Comparison of ENCODE assay signal across 1 cellular context in genomic region chr16:78199325-78200022, GRCh38.
TF ChIP-seq lines count a peak whose summit lies in the region.

No MANE protein-coding gene starts in this region.

TF ChIP-seq in HepG2, 621 proteins besides CTCF, POLR2A, EP300 and RAD21 (continued from another document):
- TF ChIP-seq, protein P1, sequence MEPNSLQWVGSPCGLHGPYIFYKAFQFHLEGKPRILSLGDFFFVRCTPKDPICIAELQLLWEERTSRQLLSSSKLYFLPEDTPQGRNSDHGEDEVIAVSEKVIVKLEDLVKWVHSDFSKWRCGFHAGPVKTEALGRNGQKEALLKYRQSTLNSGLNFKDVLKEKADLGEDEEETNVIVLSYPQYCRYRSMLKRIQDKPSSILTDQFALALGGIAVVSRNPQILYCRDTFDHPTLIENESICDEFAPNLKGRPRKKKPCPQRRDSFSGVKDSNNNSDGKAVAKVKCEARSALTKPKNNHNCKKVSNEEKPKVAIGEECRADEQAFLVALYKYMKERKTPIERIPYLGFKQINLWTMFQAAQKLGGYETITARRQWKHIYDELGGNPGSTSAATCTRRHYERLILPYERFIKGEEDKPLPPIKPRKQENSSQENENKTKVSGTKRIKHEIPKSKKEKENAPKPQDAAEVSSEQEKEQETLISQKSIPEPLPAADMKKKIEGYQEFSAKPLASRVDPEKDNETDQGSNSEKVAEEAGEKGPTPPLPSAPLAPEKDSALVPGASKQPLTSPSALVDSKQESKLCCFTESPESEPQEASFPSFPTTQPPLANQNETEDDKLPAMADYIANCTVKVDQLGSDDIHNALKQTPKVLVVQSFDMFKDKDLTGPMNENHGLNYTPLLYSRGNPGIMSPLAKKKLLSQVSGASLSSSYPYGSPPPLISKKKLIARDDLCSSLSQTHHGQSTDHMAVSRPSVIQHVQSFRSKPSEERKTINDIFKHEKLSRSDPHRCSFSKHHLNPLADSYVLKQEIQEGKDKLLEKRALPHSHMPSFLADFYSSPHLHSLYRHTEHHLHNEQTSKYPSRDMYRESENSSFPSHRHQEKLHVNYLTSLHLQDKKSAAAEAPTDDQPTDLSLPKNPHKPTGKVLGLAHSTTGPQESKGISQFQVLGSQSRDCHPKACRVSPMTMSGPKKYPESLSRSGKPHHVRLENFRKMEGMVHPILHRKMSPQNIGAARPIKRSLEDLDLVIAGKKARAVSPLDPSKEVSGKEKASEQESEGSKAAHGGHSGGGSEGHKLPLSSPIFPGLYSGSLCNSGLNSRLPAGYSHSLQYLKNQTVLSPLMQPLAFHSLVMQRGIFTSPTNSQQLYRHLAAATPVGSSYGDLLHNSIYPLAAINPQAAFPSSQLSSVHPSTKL (CRISPR knock-in tag; IDR thresholded peaks at IDR 0.05): peak; percentile 74
- peak in 1 of 2 experiments; percentile 24; a peak in 1 of 4 replicates for TF ChIP-seq NR2F1 (CRISPR knock-in tag; IDR thresholded peaks at IDR 0.05)
- TF ChIP-seq NR2F6 (IDR thresholded peaks at IDR 0.05): no peak
- TF ChIP-seq NR2F6 (CRISPR knock-in tag; IDR thresholded peaks at IDR 0.05): 0 out of 2 replicates have a peak, but pooled peaks have one; percentile 30
- TF ChIP-seq HIVEP1 (CRISPR knock-in tag; IDR thresholded peaks at IDR 0.05): no peak
- no peak for TF ChIP-seq IRF9 (CRISPR knock-in tag; IDR thresholded peaks at IDR 0.05; ENCODE audit: borderline replicate concordance)
- TF ChIP-seq CEBPG (CRISPR knock-in tag; IDR thresholded peaks at IDR 0.05): no peak
- no peak for TF ChIP-seq ZNF784 (CRISPR knock-in tag; IDR thresholded peaks at IDR 0.05; ENCODE audit: borderline replicate concordance)
- TF ChIP-seq BCL6 (CRISPR knock-in tag; IDR thresholded peaks at IDR 0.05): 0 out of 2 replicates have a peak, but pooled peaks have one; percentile 25
- TF ChIP-seq GTF2F1 (IDR thresholded peaks at IDR 0.05; ENCODE audit: low read length): no peak
- peak; percentile 71; the same call in 1 of the 2 replicates for TF ChIP-seq ZNF670 (CRISPR knock-in tag; IDR thresholded peaks at IDR 0.05; ENCODE audit: borderline replicate concordance)
- no peak for TF ChIP-seq ZSCAN29 (CRISPR knock-in tag; conservative IDR thresholded peaks at IDR 0.05)
- TF ChIP-seq ATF1 (CRISPR knock-in tag; IDR thresholded peaks at IDR 0.05): peak; percentile 8; the same call in 1 of the 2 replicates
- TF ChIP-seq NR1H2 (CRISPR knock-in tag; IDR thresholded peaks at IDR 0.05; ENCODE audit: borderline replicate concordance, low read depth): no peak
- TF ChIP-seq SAP130 (CRISPR knock-in tag; IDR thresholded peaks at IDR 0.05; ENCODE audit: low read depth): peak; percentile 15; the same call in 1 of the 2 replicates
- TF ChIP-seq ZNF414 (CRISPR knock-in tag; IDR thresholded peaks at IDR 0.05): no peak
- TF ChIP-seq, protein P2, sequence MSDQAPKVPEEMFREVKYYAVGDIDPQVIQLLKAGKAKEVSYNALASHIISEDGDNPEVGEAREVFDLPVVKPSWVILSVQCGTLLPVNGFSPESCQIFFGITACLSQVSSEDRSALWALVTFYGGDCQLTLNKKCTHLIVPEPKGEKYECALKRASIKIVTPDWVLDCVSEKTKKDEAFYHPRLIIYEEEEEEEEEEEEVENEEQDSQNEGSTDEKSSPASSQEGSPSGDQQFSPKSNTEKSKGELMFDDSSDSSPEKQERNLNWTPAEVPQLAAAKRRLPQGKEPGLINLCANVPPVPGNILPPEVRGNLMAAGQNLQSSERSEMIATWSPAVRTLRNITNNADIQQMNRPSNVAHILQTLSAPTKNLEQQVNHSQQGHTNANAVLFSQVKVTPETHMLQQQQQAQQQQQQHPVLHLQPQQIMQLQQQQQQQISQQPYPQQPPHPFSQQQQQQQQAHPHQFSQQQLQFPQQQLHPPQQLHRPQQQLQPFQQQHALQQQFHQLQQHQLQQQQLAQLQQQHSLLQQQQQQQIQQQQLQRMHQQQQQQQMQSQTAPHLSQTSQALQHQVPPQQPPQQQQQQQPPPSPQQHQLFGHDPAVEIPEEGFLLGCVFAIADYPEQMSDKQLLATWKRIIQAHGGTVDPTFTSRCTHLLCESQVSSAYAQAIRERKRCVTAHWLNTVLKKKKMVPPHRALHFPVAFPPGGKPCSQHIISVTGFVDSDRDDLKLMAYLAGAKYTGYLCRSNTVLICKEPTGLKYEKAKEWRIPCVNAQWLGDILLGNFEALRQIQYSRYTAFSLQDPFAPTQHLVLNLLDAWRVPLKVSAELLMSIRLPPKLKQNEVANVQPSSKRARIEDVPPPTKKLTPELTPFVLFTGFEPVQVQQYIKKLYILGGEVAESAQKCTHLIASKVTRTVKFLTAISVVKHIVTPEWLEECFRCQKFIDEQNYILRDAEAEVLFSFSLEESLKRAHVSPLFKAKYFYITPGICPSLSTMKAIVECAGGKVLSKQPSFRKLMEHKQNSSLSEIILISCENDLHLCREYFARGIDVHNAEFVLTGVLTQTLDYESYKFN (CRISPR knock-in tag; conservative IDR thresholded peaks at IDR 0.05): peak; percentile 61
- no peak for TF ChIP-seq CBX1 (IDR thresholded peaks at IDR 0.05; ENCODE audit: low read depth)
- TF ChIP-seq, protein P3, sequence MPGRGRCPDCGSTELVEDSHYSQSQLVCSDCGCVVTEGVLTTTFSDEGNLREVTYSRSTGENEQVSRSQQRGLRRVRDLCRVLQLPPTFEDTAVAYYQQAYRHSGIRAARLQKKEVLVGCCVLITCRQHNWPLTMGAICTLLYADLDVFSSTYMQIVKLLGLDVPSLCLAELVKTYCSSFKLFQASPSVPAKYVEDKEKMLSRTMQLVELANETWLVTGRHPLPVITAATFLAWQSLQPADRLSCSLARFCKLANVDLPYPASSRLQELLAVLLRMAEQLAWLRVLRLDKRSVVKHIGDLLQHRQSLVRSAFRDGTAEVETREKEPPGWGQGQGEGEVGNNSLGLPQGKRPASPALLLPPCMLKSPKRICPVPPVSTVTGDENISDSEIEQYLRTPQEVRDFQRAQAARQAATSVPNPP (CRISPR knock-in tag; IDR thresholded peaks at IDR 0.05): no peak
- TF ChIP-seq FOXP1 (IDR thresholded peaks at IDR 0.05): no peak
- TF ChIP-seq FOXP1 (CRISPR knock-in tag; IDR thresholded peaks at IDR 0.05): no peak
- peak; percentile 70; the same call in 1 of the 2 replicates for TF ChIP-seq ZNF644 (CRISPR knock-in tag; IDR thresholded peaks at IDR 0.05; ENCODE audit: low read depth)
- no peak for TF ChIP-seq AGO2 (optimal IDR thresholded peaks at IDR 0.05; ENCODE audit: low read depth, low read length)
- 0 out of 2 replicates have a peak, but pooled peaks have one; percentile 34 for TF ChIP-seq ZNF317 (CRISPR knock-in tag; IDR thresholded peaks at IDR 0.05)
- peak; percentile 39; the same call in 1 of the 2 replicates for TF ChIP-seq NFIC (IDR thresholded peaks at IDR 0.05; ENCODE audit: low read length)
